In the genomic region with DNA sequence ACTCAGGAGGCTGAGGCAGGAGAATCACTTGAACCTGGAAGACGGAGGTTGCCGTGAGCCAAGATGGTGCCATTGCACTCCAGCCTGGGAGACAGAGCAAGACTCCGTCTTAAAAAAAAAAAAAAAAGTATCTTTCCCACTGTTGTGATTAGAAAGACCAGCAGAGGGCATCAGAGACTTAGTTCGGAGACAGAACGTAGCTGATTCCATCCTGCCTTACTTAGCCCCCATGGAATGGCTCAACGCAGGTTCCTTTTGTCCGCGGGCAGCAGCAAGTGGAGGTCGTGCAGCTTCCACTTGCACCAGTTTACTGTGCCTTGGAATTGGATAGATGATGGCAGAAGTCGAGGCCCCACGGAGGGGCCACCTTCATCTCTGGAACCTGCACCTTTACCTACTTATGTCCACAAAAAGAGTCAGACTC, we compare ENCODE assay signal across 7 cellular contexts. TPM values are rescaled to one million over a fixed set of nuclear protein-coding genes. Genes with fewer than 3 reads are reported as not detected.
DNase-seq lines count a peak whose midpoint lies in the region; ATAC-seq, FAIRE-seq and TF ChIP-seq lines count a peak whose summit lies in the region.

No MANE protein-coding gene starts in this region.

- ATAC-seq in GM12878 = peak; percentile 90

- no peaks in the 10 kb centered on the region for H3K27me3 ChIP-seq in MG63
- no peaks in the 10 kb centered on the region for H3K27me3 ChIP-seq in GM12878 (replicated peaks in 1 of 2; ENCODE audit: control insufficient read depth in 2 of 2, insufficient read depth in 2 of 2, low read length in 1 of 2)
- H3K27me3 ChIP-seq in skeletal muscle satellite cell (ENCODE audit: control insufficient read depth, insufficient read depth, low read length) = no peaks in the 10 kb centered on the region

- H3K4me1 ChIP-seq in GM12878 (ENCODE audit: control insufficient read depth, insufficient read depth, low read length) = no peaks in the 10 kb centered on the region; the same call in 1 of the 2 replicates
- no peaks in the 10 kb centered on the region for H3K4me1 ChIP-seq in skeletal muscle satellite cell (ENCODE audit: control insufficient read depth, insufficient read depth, low read length)

- peaks cover 13% of the 10 kb centered on the region for H3K36me3 ChIP-seq in MG63
- no peaks in the 10 kb centered on the region; a peak in 1 of 4 replicates for H3K36me3 ChIP-seq in GM12878 (ENCODE audit: control insufficient read depth in 2 of 2, insufficient read depth in 2 of 2, low read length in 1 of 2)
- peaks cover 3% of the 10 kb centered on the region for H3K36me3 ChIP-seq in skeletal muscle satellite cell (ENCODE audit: insufficient read depth, low read length)

- SMC1A ChIA-PET in GM12878 (lab: Charles Lee; ENCODE audit: uncharacterized antibody, unreplicated experiment) = interaction anchor here (0.6 to 2.0 kb wide), 17 partner anchors 13 to 1761 kb away, joined by 3 to 12 read pairs (median 3); a partner anchor contains a TSS

- POLR2A ChIA-PET in GM12878 (lab: Charles Lee) = interaction anchor here (0.7 to 1.5 kb wide), 7 partner anchors 18 to 342 kb away, joined by 3 to 5 read pairs (median 3); no protein-coding TSS in a partner anchor

- H3K4me2 ChIP-seq in GM12878 (ENCODE audit: control insufficient read depth, insufficient read depth) = peak overlapping the region; percentile 59; the same call in 1 of the 2 replicates
- peak overlapping the region; percentile 40 for H3K4me2 ChIP-seq in skeletal muscle satellite cell (ENCODE audit: low read length)

- no peaks in the 10 kb centered on the region for H4K20me1 ChIP-seq in GM12878 (ENCODE audit: control insufficient read depth, insufficient read depth)

- in situ Hi-C loops in G401 (cut with HindIII; ENCODE audit: low sequenced_read_pairs) (no loop called here), GM12878 (cut with MboI) (no loop called here)

- peak; percentile 64 to 70 (median 65) for TF ChIP-seq CTCF in GM12878 (IDR thresholded peaks at IDR 0.05 in 2 of 3, conservative IDR thresholded peaks at IDR 0.05 in 1 of 3; ENCODE audit: control insufficient read depth in 2 of 3, extremely low read depth in 1 of 3, insufficient read depth in 1 of 3, low read depth in 3 of 3, low read length in 3 of 3)

- H3K4me3 ChIP-seq in MG63 = no peak overlapping the region
- H3K4me3 ChIP-seq in GM12878 = no peak overlapping the region
- H3K4me3 ChIP-seq in skeletal muscle satellite cell (ENCODE audit: low read length) = no peak overlapping the region

- H3K9me3 ChIP-seq in MG63 (no peaks in the 10 kb centered on the region), GM12878 (replicated peaks; ENCODE audit: control insufficient read depth, insufficient read depth, low read length) (no peaks in the 10 kb centered on the region), skeletal muscle satellite cell (replicated peaks; ENCODE audit: low read length) (no peaks in the 10 kb centered on the region)

- no peak for TF ChIP-seq POLR2A in GM12878 (IDR thresholded peaks at IDR 0.05; ENCODE audit: low read depth, low read length)

- CTCF ChIA-PET in GM12878 (lab: Yijun Ruan, JAX) = interaction anchor here (0.5 to 3.1 kb wide), 35 partner anchors 9 to 460 kb away, joined by 3 to 29 read pairs (median 5); a partner anchor contains a TSS

- peak overlapping the region; percentile 72 for H2AFZ ChIP-seq in GM12878 (ENCODE audit: control insufficient read depth, low read depth, low read length)

- peak; percentile 89 for FAIRE-seq in GM12878 (lab: Jason Lieb, UNC)

- intact Hi-C loops in GM12878 (cut with micrococcal nuclease; ENCODE audit: unreplicated experiment) = loop anchor here (5.0 kb wide), 1 partner anchor 266 kb away; no protein-coding TSS in a partner anchor

- DNase-seq in G401 (ENCODE audit: low spot score) (peak; percentile 90), MG63 (peak; percentile 41), GM12878 (ENCODE audit: low read depth, low spot score) (peak; percentile 35), iPS DF 19.7 (ENCODE audit: low read depth, low spot score) (peak; percentile 83), HK-2 (ENCODE audit: unreplicated experiment) (no peak)

- no peak for TF ChIP-seq EP300 in GM12878 (IDR thresholded peaks at IDR 0.05; ENCODE audit: borderline replicate concordance in 1 of 2, control insufficient read depth in 1 of 2, low read depth in 2 of 2, low read length in 2 of 2)

- RAD21 ChIA-PET in GM12878 (lab: Charles Lee; ENCODE audit: unreplicated experiment) = interaction anchor here (0.7 to 2.9 kb wide), 22 partner anchors 8 to 438 kb away, joined by 3 to 18 read pairs (median 3); a partner anchor contains a TSS

- no peaks in the 10 kb centered on the region; the same call in 1 of the 2 replicates for H3K79me2 ChIP-seq in GM12878 (ENCODE audit: control insufficient read depth, insufficient read depth, low read length)

- no peak overlapping the region for H3K27ac ChIP-seq in GM12878 (ENCODE audit: control insufficient read depth, insufficient read depth)

- BruUV-seq in GM12878 (replicated peaks; lab: Mats Ljungman, UMichigan) = no TSS peak

- H3K9ac ChIP-seq in GM12878 (ENCODE audit: control insufficient read depth, insufficient read depth, low read length) = no peak overlapping the region
- no peak overlapping the region for H3K9ac ChIP-seq in skeletal muscle satellite cell (ENCODE audit: low read depth, low read length)

- WGBS in GM12878 (ENCODE audit: insufficient coverage, insufficient replicate concordance, low lambda C conversion rate, missing lambda C conversion rate) = 18% methylated on average over 11 of the region's 11 CpGs

- peak; percentile 82 for TF ChIP-seq RAD21 in GM12878 (IDR thresholded peaks at IDR 0.05; ENCODE audit: insufficient read depth, low read depth, low read length)

RNA-seq across cellular contexts. Expression of a gene that starts 8.1 kb away (rescaled TPM):
- 58.4 and 70.7 TPM in 2 replicates for total RNA-seq in G401 (2014; rRNA removed; shearing (Covaris generic))
- 29.3 and 39.2 TPM in 2 replicates for total RNA-seq in MG63 (2014; rRNA removed; shearing (Covaris generic); ENCODE audit: low replicate concordance)
- polyA plus RNA-seq in PFSK-1 (2012; ENCODE audit: insufficient read length, low read depth) = 28.6 TPM
- total RNA-seq in GM12878 (2013; cell fraction: nucleolus; rRNA removed) = 18.1 and 19.1 TPM in 2 replicates
- total RNA-seq in GM12878 (2014; rRNA removed) (25.1 and 25.8 TPM in 2 replicates), GM12878 (2014; rRNA removed; fragmentation: Illumina TruSeq; extraction: Trizol) (11.0 TPM in 2 replicates), GM12878 (2021) (20.9 and 22.7 TPM in 2 replicates)
- 11.1 TPM for polyA plus RNA-seq in GM12878 (2011; ENCODE audit: low read depth)
- polyA plus RNA-seq in GM12878 (2011; rRNA removed) (9.6 and 10.2 TPM in 2 replicates), GM12878 (2014; fragmentation: Illumina TruSeq; extraction: Trizol) (6.2 and 8.2 TPM in 2 replicates), GM12878 (2014; fragmentation: Nextera tagmentation; extraction: Ambion mirVana) (1 to 10 TPM; 2.4 to 6.5 TPM), GM12878 (2014; rRNA removed) (15.9 and 17.6 TPM in 2 replicates), GM12878 (2016; fragmentation: Nextera tagmentation; extraction: Ambion mirVana) (10 to 100 TPM; 27.4 to 27.9 TPM)
- polyA plus RNA-seq in GM12878 (2011; cell fraction: cytosol; rRNA removed) = 10.5 and 14.1 TPM in 2 replicates
- polyA plus RNA-seq in GM12878 (2011; cell fraction: nucleus; rRNA removed) = 8.1 and 11.6 TPM in 2 replicates
- 15.7 and 16.8 TPM in 2 replicates for polyA plus RNA-seq in GM12878 (2012)
- polyA minus RNA-seq in GM12878 (2011; rRNA and poly(A)+ RNA removed) = 4.8 and 6.3 TPM in 2 replicates
- polyA minus RNA-seq in GM12878 (2011; cell fraction: cytosol; rRNA and poly(A)+ RNA removed) = 4.6 and 7.4 TPM in 2 replicates
- polyA minus RNA-seq in GM12878 (2011; cell fraction: nucleus; rRNA and poly(A)+ RNA removed) = 3.3 and 6.9 TPM in 2 replicates
- total RNA-seq in skeletal muscle satellite cell (2012; rRNA removed) = 25.3 and 27.1 TPM in 2 replicates

RNA-seq across cellular contexts. Expression of a gene that starts 8.2 kb away (rescaled TPM):
- 42.5 and 71.1 TPM in 2 replicates for total RNA-seq in G401 (2014; rRNA removed; shearing (Covaris generic))
- 74.6 and 82.8 TPM in 2 replicates for total RNA-seq in MG63 (2014; rRNA removed; shearing (Covaris generic); ENCODE audit: low replicate concordance)
- 80.6 TPM for polyA plus RNA-seq in PFSK-1 (2012; ENCODE audit: insufficient read length, low read depth)
- 26.2 and 26.3 TPM in 2 replicates for total RNA-seq in GM12878 (2013; cell fraction: nucleolus; rRNA removed)
- total RNA-seq in GM12878 (2014; rRNA removed) (33.4 and 36.4 TPM in 2 replicates), GM12878 (2014; rRNA removed; fragmentation: Illumina TruSeq; extraction: Trizol) (10.6 and 14.9 TPM in 2 replicates), GM12878 (2021) (26.5 and 28.4 TPM in 2 replicates)
- polyA plus RNA-seq in GM12878 (2011; ENCODE audit: low read depth) = 23.9 TPM
- polyA plus RNA-seq in GM12878 (2011; rRNA removed) (10.0 and 17.2 TPM in 2 replicates), GM12878 (2014; fragmentation: Illumina TruSeq; extraction: Trizol) (1.8 and 8.1 TPM in 2 replicates), GM12878 (2014; fragmentation: Nextera tagmentation; extraction: Ambion mirVana) (1 to 10 TPM in 1 of 2 experiments, under 1 TPM in 1; 0.92 to 3.9 TPM), GM12878 (2014; rRNA removed) (31.7 and 38.9 TPM in 2 replicates), GM12878 (2016; fragmentation: Nextera tagmentation; extraction: Ambion mirVana) (10 to 100 TPM; 18.1 to 19.6 TPM)
- 34.7 and 43.9 TPM in 2 replicates for polyA plus RNA-seq in GM12878 (2011; cell fraction: cytosol; rRNA removed)
- polyA plus RNA-seq in GM12878 (2011; cell fraction: nucleus; rRNA removed) = 45.4 and 49.0 TPM in 2 replicates
- 45.0 and 45.2 TPM in 2 replicates for polyA plus RNA-seq in GM12878 (2012)
- 13.9 and 31.1 TPM in 2 replicates for polyA minus RNA-seq in GM12878 (2011; rRNA and poly(A)+ RNA removed)
- polyA minus RNA-seq in GM12878 (2011; cell fraction: cytosol; rRNA and poly(A)+ RNA removed) = 17.4 and 18.8 TPM in 2 replicates
- 9.4 and 9.9 TPM in 2 replicates for polyA minus RNA-seq in GM12878 (2011; cell fraction: nucleus; rRNA and poly(A)+ RNA removed)
- 73.3 and 74.7 TPM in 2 replicates for total RNA-seq in skeletal muscle satellite cell (2012; rRNA removed)

RNA-seq across cellular contexts. Expression of a gene that starts 24.2 kb away (rescaled TPM):
- total RNA-seq in G401 (2014; rRNA removed; shearing (Covaris generic)) = 214 and 281 TPM in 2 replicates
- total RNA-seq in MG63 (2014; rRNA removed; shearing (Covaris generic); ENCODE audit: low replicate concordance) = 133 and 134 TPM in 2 replicates
- polyA plus RNA-seq in PFSK-1 (2012; ENCODE audit: insufficient read length, low read depth) = 190 TPM
- 250 and 253 TPM in 2 replicates for total RNA-seq in GM12878 (2013; cell fraction: nucleolus; rRNA removed)
- 82.0 and 85.3 TPM in 2 replicates for total RNA-seq in GM12878 (2014; rRNA removed)
- total RNA-seq in GM12878 (2014; rRNA removed; fragmentation: Illumina TruSeq; extraction: Trizol) = 39.2 and 44.7 TPM in 2 replicates
- 153 and 175 TPM in 2 replicates for total RNA-seq in GM12878 (2021)
- 38.9 TPM for polyA plus RNA-seq in GM12878 (2011; ENCODE audit: low read depth)
- 25.2 and 32.1 TPM in 2 replicates for polyA plus RNA-seq in GM12878 (2011; rRNA removed)
- 55.8 and 68.4 TPM in 2 replicates for polyA plus RNA-seq in GM12878 (2011; cell fraction: cytosol; rRNA removed)
- polyA plus RNA-seq in GM12878 (2011; cell fraction: nucleus; rRNA removed) = 96.7 and 156 TPM in 2 replicates
- polyA plus RNA-seq in GM12878 (2012) = 82.5 and 85.4 TPM in 2 replicates
- 34.9 and 63.5 TPM in 2 replicates for polyA plus RNA-seq in GM12878 (2014; fragmentation: Illumina TruSeq; extraction: Trizol)
- polyA plus RNA-seq in GM12878 (2014; fragmentation: Nextera tagmentation; extraction: Ambion mirVana) = 10 to 100 TPM; 22.4 to 43.8 TPM
- 51.2 and 76.8 TPM in 2 replicates for polyA plus RNA-seq in GM12878 (2014; rRNA removed)
- polyA plus RNA-seq in GM12878 (2016; fragmentation: Nextera tagmentation; extraction: Ambion mirVana) = 100 to 1,000 TPM in 1 of 2 experiments, 10 to 100 TPM in 1; 88.6 to 102 TPM
- polyA minus RNA-seq in GM12878 (2011; rRNA and poly(A)+ RNA removed) = 106 and 126 TPM in 2 replicates
- 70.4 and 77.0 TPM in 2 replicates for polyA minus RNA-seq in GM12878 (2011; cell fraction: cytosol; rRNA and poly(A)+ RNA removed)
- 49.4 and 101 TPM in 2 replicates for polyA minus RNA-seq in GM12878 (2011; cell fraction: nucleus; rRNA and poly(A)+ RNA removed)
- 81.4 and 81.5 TPM in 2 replicates for total RNA-seq in skeletal muscle satellite cell (2012; rRNA removed)
